13 cellular contexts compared by ENCODE assay signal in genomic region chr12:112122823-112123690, GRCh38. TPM values are rescaled to one million over a fixed set of nuclear protein-coding genes. Genes with fewer than 3 reads are reported as not detected.
DNase-seq lines count a peak whose midpoint lies in the region; ATAC-seq, FAIRE-seq and TF ChIP-seq lines count a peak whose summit lies in the region.
"Had no signal": no experiment of that assay in that cellular context is flagged by ENCODE, and none has a peak within 500 bp of the region (broad histone marks: within the 10 kb centered on the region; RNA-seq: fewer than 3 reads in every experiment).

No MANE protein-coding gene starts in this region.

- peaks cover 42% of the 10 kb centered on the region for H3K4me1 ChIP-seq in A549
- peaks cover 8 to 12% of the 10 kb centered on the region in 2 donors for H3K4me1 ChIP-seq in lung (ENCODE audit: control insufficient read depth in 2 of 2, insufficient read depth in 2 of 2, low read length in 2 of 2)

- H3K27ac ChIP-seq in A549 (peak overlapping the region; percentile 50 to 83; a peak in 5 of 6 replicates), lung (ENCODE audit: low read depth in 1 of 2, low read length in 1 of 2) (peak overlapping the region; percentile 55 to 85)
- H3K27ac ChIP-seq: C4-2B had no signal

- FAIRE-seq in A549 (lab: Jason Lieb, UNC) (no peak), GM12892 (lab: Jason Lieb, UNC) (no peak)

- no peaks in the 10 kb centered on the region for H3K27me3 Mint-ChIP-seq in MCF 10A (ENCODE audit: insufficient read depth, unreplicated experiment)

- H3K4me2 ChIP-seq in A549 = peak overlapping the region; percentile 58

- H3K27ac Mint-ChIP-seq in MCF 10A (ENCODE audit: low read depth, unreplicated experiment) = peak overlapping the region; percentile 96
- H3K27ac Mint-ChIP-seq: memory B cell had no signal

- peak overlapping the region; percentile 39 for H3K4me3 Mint-ChIP-seq in MCF 10A (ENCODE audit: unreplicated experiment)
- H3K4me3 Mint-ChIP-seq: memory B cell had no signal

- no peak for TF ChIP-seq EP300 in A549 (IDR thresholded peaks at IDR 0.05)
- no peak for TF ChIP-seq EP300 in Ishikawa (IDR thresholded peaks at IDR 0.05; ENCODE audit: borderline replicate concordance)

- BruUV-seq in MCF 10A (replicated peaks; lab: Mats Ljungman, UMichigan) = no TSS peak

- H3K36me3 ChIP-seq in lung (ENCODE audit: control insufficient read depth in 2 of 2, insufficient read depth in 2 of 2, low read length in 2 of 2) = no peaks in the 10 kb centered on the region

- DNase-seq in A549 (ENCODE audit: low read depth in 1 of 2, low spot score in 1 of 2) (peak in 1 of 2 experiments; percentile 64), MCF 10A (ENCODE audit: unreplicated experiment) (peak; percentile 77), lung (ENCODE audit: low spot score) (no peak), GM12892 (ENCODE audit: insufficient read length) (no peak), DMS53 treated with DMSO at 0.1 percent for 48 hours (lab: John Stamatoyannopoulos, UW; ENCODE audit: unreplicated experiment) (no peak)
- no peak for DNase-seq in stimulated activated CD4-positive, alpha-beta T cell treated with anti-CD3 and anti-CD28 coated beads, Interleukin-4, amount 100 ng/mL, for 1 hour
- DNase-seq: activated CD8-positive, alpha-beta memory T cell treated with anti-CD3 and anti-CD28 coated beads, Interleukin-2, amount 50 U/mL, for 4 hours; KG1; SHP77 had no signal

- TF ChIP-seq RAD21 in A549 (conservative IDR thresholded peaks at IDR 0.05 in 1 of 2, IDR thresholded peaks at IDR 0.05 in 1 of 2) (no peak), Ishikawa (IDR thresholded peaks at IDR 0.05; ENCODE audit: low read depth) (peak; percentile 5; the same call in 1 of the 2 replicates)

- CTCF ChIA-PET in A549 (lab: Yijun Ruan, JAX) = interaction anchor here (0.8 to 4.2 kb wide), 5 partner anchors 9 to 264 kb away, joined by 3 to 21 read pairs (median 3); no protein-coding TSS in a partner anchor
- CTCF ChIA-PET in MCF 10A (lab: Yijun Ruan, JAX) = interaction anchor here (0.5 to 9.6 kb wide), 4 partner anchors 9 to 29 kb away, joined by 3 to 95 read pairs (median 4); no protein-coding TSS in a partner anchor

- H3K4me1 Mint-ChIP-seq in MCF 10A (ENCODE audit: insufficient read depth, unreplicated experiment) = peaks cover 19% of the 10 kb centered on the region

- ATAC-seq in A549 (no peak), lung (ENCODE audit: insufficient read depth, low FRiP score) (no peak), HG02571 (IDR thresholded peaks at IDR 0.05; ENCODE audit: unreplicated experiment) (no peak)

- H3K9me3 Mint-ChIP-seq in MCF 10A (ENCODE audit: unreplicated experiment) = no peaks in the 10 kb centered on the region
- H3K9me3 Mint-ChIP-seq: memory B cell had no signal

- no peaks in the 10 kb centered on the region for H3K9me3 ChIP-seq in A549
- H3K9me3 ChIP-seq in lung (ENCODE audit: control insufficient read depth in 2 of 2, insufficient read depth in 1 of 2, low read length in 1 of 2) = no peaks in the 10 kb centered on the region

- TF ChIP-seq POLR2A in A549 (IDR thresholded peaks at IDR 0.05; ENCODE audit: low read length) = no peak
- TF ChIP-seq POLR2A in GM12892 (IDR thresholded peaks at IDR 0.05; ENCODE audit: low read depth, low read length) = no peak

- 48% methylated on average over 12 of the region's 12 CpGs for WGBS in A549 (ENCODE audit: missing lambda C conversion rate)
- WGBS in lung, 2 donors = 65 to 74% methylated on average over 12 of the region's 12 CpGs

- no peaks in the 10 kb centered on the region for H3K27me3 ChIP-seq in lung (ENCODE audit: control insufficient read depth, insufficient read depth)

- POLR2A ChIA-PET in A549 (lab: Yijun Ruan, JAX) (interaction anchor here (0.6 to 1.9 kb wide), 2 partner anchors 14 kb away, joined by 4 to 12 read pairs; partner anchors contain the start of gene NAA25), MCF 10A (lab: Yijun Ruan, JAX) (interaction anchor here (0.5 to 15.7 kb wide), 10 partner anchors 9 to 525 kb away, joined by 3 to 530 read pairs (median 3); partner anchors contain the start of genes ACAD10, BRAP, ERP29 and NAA25)

- no peak for TF ChIP-seq CTCF in A549 (IDR thresholded peaks at IDR 0.05)
- no peak for TF ChIP-seq CTCF in MCF 10A (IDR thresholded peaks at IDR 0.05; ENCODE audit: unreplicated experiment)
- no peak for TF ChIP-seq CTCF in lung (IDR thresholded peaks at IDR 0.05; ENCODE audit: control extremely low read depth, extremely low read depth)

- intact Hi-C loops in MCF 10A (cut with micrococcal nuclease) = no loop called here

- H3K4me3 ChIP-seq in A549 (no peak overlapping the region), lung (no peak overlapping the region)

- H3K36me3 Mint-ChIP-seq in MCF 10A (ENCODE audit: insufficient read depth, unreplicated experiment) = no peaks in the 10 kb centered on the region
- H3K36me3 Mint-ChIP-seq: memory B cell had no signal

TF ChIP-seq in A549, 52 proteins besides CTCF, POLR2A, EP300 and RAD21:
- TF ChIP-seq CHD2 (IDR thresholded peaks at IDR 0.05; ENCODE audit: low read length, partially characterized antibody) = no peak
- no peak for TF ChIP-seq CHD4 (IDR thresholded peaks at IDR 0.05; ENCODE audit: borderline replicate concordance)
- no peak for TF ChIP-seq RFX5 (IDR thresholded peaks at IDR 0.05)
- no peak for TF ChIP-seq FOXS1 (CRISPR knock-in tag; IDR thresholded peaks at IDR 0.05)
- no peak for TF ChIP-seq RCOR1 (IDR thresholded peaks at IDR 0.05; ENCODE audit: low read depth, low read length)
- peak; percentile 27 to 88; a peak in 3 of 4 replicates for TF ChIP-seq CEBPB (IDR thresholded peaks at IDR 0.05)
- no peak for TF ChIP-seq FOSL2 (IDR thresholded peaks at IDR 0.05)
- TF ChIP-seq FOSL2 (CRISPR knock-in tag; IDR thresholded peaks at IDR 0.05) = 0 out of 2 replicates have a peak, but pooled peaks have one; percentile 22
- no peak for TF ChIP-seq ATOH8 (CRISPR knock-in tag; IDR thresholded peaks at IDR 0.05; ENCODE audit: low read depth)
- no peak for TF ChIP-seq PHF8 (IDR thresholded peaks at IDR 0.05; ENCODE audit: borderline replicate concordance, low read depth)
- TF ChIP-seq, protein P1, sequence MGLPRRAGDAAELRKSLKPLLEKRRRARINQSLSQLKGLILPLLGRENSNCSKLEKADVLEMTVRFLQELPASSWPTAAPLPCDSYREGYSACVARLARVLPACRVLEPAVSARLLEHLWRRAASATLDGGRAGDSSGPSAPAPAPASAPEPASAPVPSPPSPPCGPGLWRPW (IDR thresholded peaks at IDR 0.05) = no peak
TF ChIP-seq in A549: peak in this region for 2.

TF ChIP-seq in Ishikawa, 13 proteins besides CTCF, POLR2A, EP300 and RAD21:
- TF ChIP-seq CREB1 (IDR thresholded peaks at IDR 0.05; ENCODE audit: low read depth) (no peak), NFIC (IDR thresholded peaks at IDR 0.05) (peak; percentile 90), TAF1 (IDR thresholded peaks at IDR 0.05; ENCODE audit: low read depth) (no peak), FOXM1 (IDR thresholded peaks at IDR 0.05; ENCODE audit: borderline replicate concordance, low read depth) (no peak), EGR1 (IDR thresholded peaks at IDR 0.05) (no peak), TEAD4 (IDR thresholded peaks at IDR 0.05) (no peak), CEBPB (IDR thresholded peaks at IDR 0.05) (peak; percentile 63), TCF12 (IDR thresholded peaks at IDR 0.05; ENCODE audit: low read depth) (no peak)

RNA-seq across cellular contexts. Expression of gene TRAFD1, which starts 2.3 kb away (rescaled TPM):
- polyA plus RNA-seq in A549 (2011; rRNA removed) = 23.3 and 33.1 TPM in 2 replicates
- polyA plus RNA-seq in A549 (2012; cell fraction: cytosol; rRNA removed) = 12.0 and 14.4 TPM in 2 replicates
- 12.7 and 19.3 TPM in 2 replicates for polyA plus RNA-seq in A549 (2012; cell fraction: nucleus; rRNA removed)
- 30.2 to 44.1 TPM (median 41.1 TPM) in 3 replicates for polyA plus RNA-seq in A549 (2017; fragmentation: RNase III; extraction: RNeasy Plus Mini Kit Qiagen cat#74134 plus additional on column Dnase treatment)
- polyA minus RNA-seq in A549 (2011; rRNA and poly(A)+ RNA removed) = 20.1 and 21.2 TPM in 2 replicates
- 23.4 and 29.7 TPM in 2 replicates for total RNA-seq in MCF 10A (2022)
- 10 to 100 TPM; 37.1 to 43.1 TPM for total RNA-seq in lung
- 10 to 100 TPM; 16.9 to 38.5 TPM for polyA plus RNA-seq in lung
- 39.8 TPM for polyA plus RNA-seq in GM12892 (2012; ENCODE audit: missing spikeins)

RNA-seq across cellular contexts. Expression of gene NAA25, which starts 14.5 kb away (rescaled TPM):
- polyA plus RNA-seq in A549 (2011; rRNA removed) (41.4 and 49.3 TPM in 2 replicates), A549 (2017; fragmentation: RNase III; extraction: RNeasy Plus Mini Kit Qiagen cat#74134 plus additional on column Dnase treatment) (21.3 to 21.9 TPM (median 21.5 TPM) in 3 replicates), lung (1 to 10 TPM; 6.2 to 6.7 TPM)
- polyA plus RNA-seq in A549 (2012; cell fraction: cytosol; rRNA removed) = 6.6 and 7.4 TPM in 2 replicates
- 9.7 and 16.5 TPM in 2 replicates for polyA plus RNA-seq in A549 (2012; cell fraction: nucleus; rRNA removed)
- 30.5 and 33.6 TPM in 2 replicates for polyA minus RNA-seq in A549 (2011; rRNA and poly(A)+ RNA removed)
- total RNA-seq in MCF 10A (2022) (37.1 and 39.2 TPM in 2 replicates), lung (10 to 100 TPM; 32.2 to 38.5 TPM)
- 20.3 TPM for polyA plus RNA-seq in GM12892 (2012; ENCODE audit: missing spikeins)
